In the genomic region with DNA sequence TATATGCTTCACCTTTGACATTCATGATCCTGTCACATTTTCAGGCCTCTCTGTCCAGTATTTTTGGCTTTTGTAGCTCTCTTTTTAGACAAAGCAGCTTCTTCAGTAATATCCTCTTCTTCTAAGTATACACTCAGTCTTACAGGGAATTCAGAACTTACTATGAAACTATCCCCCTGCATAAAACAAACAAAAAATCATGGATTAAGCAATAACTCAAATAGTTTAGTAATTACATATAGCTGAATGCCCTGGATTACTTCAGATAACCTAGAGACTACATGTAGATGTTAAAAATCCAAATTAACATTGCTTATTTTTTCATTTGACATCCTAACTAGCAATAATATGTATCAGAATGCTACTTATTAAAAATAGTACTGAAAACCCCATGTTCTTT, we compare ENCODE assay signal across 13 cellular contexts. TPM values are rescaled to one million over a fixed set of nuclear protein-coding genes. Genes with fewer than 3 reads are reported as not detected.
A peak's percentile ranks its signal among the peaks of the same experiment; 100 is the strongest.
DNase-seq lines count a peak whose midpoint lies in the region; ATAC-seq, FAIRE-seq and TF ChIP-seq lines count a peak whose summit lies in the region.
"Had no signal": no experiment of that assay in that cellular context is flagged by ENCODE, and none has a peak within 500 bp of the region (broad histone marks: within the 10 kb centered on the region; RNA-seq: fewer than 3 reads in every experiment).

No MANE protein-coding gene starts in this region.

- H3K4me3 ChIP-seq in BLaER1 (no peak overlapping the region), uterus (no peak overlapping the region)
- H3K4me3 ChIP-seq: SJCRH30, spleen had no signal

- peaks cover 25% of the 10 kb centered on the region; the same call in 1 of the 2 replicates for H3K79me2 ChIP-seq in H9 (ENCODE audit: insufficient read depth, low read length)

- H2AK5ac ChIP-seq in H9 (ENCODE audit: insufficient read length, low read length), result no peak overlapping the region

- no peak overlapping the region for H3K23ac ChIP-seq in H9 (ENCODE audit: insufficient read length, low read depth, low read length)

- peaks cover 79% of the 10 kb centered on the region for H3K36me3 ChIP-seq in BLaER1
- no peaks in the 10 kb centered on the region for H3K36me3 ChIP-seq in uterus

- H2BK5ac ChIP-seq in H9 (ENCODE audit: insufficient read length, low read length), result no peak overlapping the region

- peak overlapping the region; percentile 9 to 47; a peak in 2 of 5 replicates for H3K4me3 Mint-ChIP-seq in H9
- H3K4me3 Mint-ChIP-seq in activated T-helper 1 cell treated with anti-CD3 and anti-CD28 coated beads, Interleukin-12 subunit alpha, Interleukin-12 subunit beta, Interleukin-2, Interleukin-4 antibody, amounts not matched to agents 30 ng/mL and 10 ng/mL and 1 ng/mL, durations not matched to agents 14 hours and 24 hours and 36 hours, result peak overlapping the region; percentile 67

- H3K4me1 Mint-ChIP-seq in H9, result peaks cover 35 to 47% of the 10 kb centered on the region in 2 experiments
- peaks cover 76% of the 10 kb centered on the region for H3K4me1 Mint-ChIP-seq in activated T-helper 1 cell treated with anti-CD3 and anti-CD28 coated beads, Interleukin-12 subunit alpha, Interleukin-12 subunit beta, Interleukin-2, Interleukin-4 antibody, amounts not matched to agents 30 ng/mL and 10 ng/mL and 1 ng/mL, durations not matched to agents 14 hours and 24 hours and 36 hours (ENCODE audit: low read depth)

- intact Hi-C loops in activated T-helper 1 cell treated with anti-CD3 and anti-CD28 coated beads, Interleukin-12 subunit alpha, Interleukin-12 subunit beta, Interleukin-2, Interleukin-4 antibody, amounts not matched to agents 30 ng/mL and 10 ng/mL and 1 ng/mL, durations not matched to agents 14 hours and 24 hours and 36 hours (cut with micrococcal nuclease), result no loop called here
- intact Hi-C loops in uterus (cut with DNase I; ENCODE audit: low total_unique reads) (no loop called here), left colon (cut with DNase I, micrococcal nuclease) (no loop called here)

- H2BK12ac ChIP-seq in H9 (ENCODE audit: insufficient read length, low read depth, low read length), result no peak overlapping the region

- no peak for TF ChIP-seq CTCF in H9 (conservative IDR thresholded peaks at IDR 0.05)
- TF ChIP-seq CTCF in uterus (IDR thresholded peaks at IDR 0.05), result no peak

- no peak overlapping the region for H3K18ac ChIP-seq in H9 (ENCODE audit: insufficient read length, low read depth, low read length)

- peaks cover 3% of the 10 kb centered on the region for H3K79me1 ChIP-seq in H9 (ENCODE audit: insufficient read depth, low read depth, low read length, poor library complexity, severe bottlenecking)

- peaks cover 67% of the 10 kb centered on the region for H3K4me1 ChIP-seq in BLaER1
- no peaks in the 10 kb centered on the region for H3K4me1 ChIP-seq in H9 (ENCODE audit: insufficient read depth, low read length)
- peaks cover 5 to 12% of the 10 kb centered on the region in 2 donors for H3K4me1 ChIP-seq in uterus

- no peak overlapping the region for H2AFZ ChIP-seq in H9 (ENCODE audit: low read length)

- no peaks in the 10 kb centered on the region; the same call in 1 of the 2 replicates for H3K27me3 Mint-ChIP-seq in H9 (ENCODE audit: low read depth)
- no peaks in the 10 kb centered on the region for H3K27me3 Mint-ChIP-seq in activated T-helper 1 cell treated with anti-CD3 and anti-CD28 coated beads, Interleukin-12 subunit alpha, Interleukin-12 subunit beta, Interleukin-2, Interleukin-4 antibody, amounts not matched to agents 30 ng/mL and 10 ng/mL and 1 ng/mL, durations not matched to agents 14 hours and 24 hours and 36 hours (ENCODE audit: insufficient read depth)

- DNase-seq in H9 (no peak), iris pigment epithelial cell (ENCODE audit: low read depth) (peak; percentile 53), uterus (no peak), NCI-H2196 (lab: John Stamatoyannopoulos, UW; ENCODE audit: unreplicated experiment) (no peak), left colon (no peak), GM12892 (ENCODE audit: insufficient read length) (no peak)
- DNase-seq in activated T-helper 1 cell treated with anti-CD3 and anti-CD28 coated beads, Interleukin-12 subunit alpha, Interleukin-12 subunit beta, Interleukin-2, Interleukin-4 antibody, amounts not matched to agents 30 ng/mL and 10 ng/mL and 1 ng/mL, durations not matched to agents 14 hours and 24 hours and 36 hours (ENCODE audit: low spot score), result no peak
- DNase-seq: Calu3, immature natural killer cell, NCI-H526 treated with DMSO at 0.1 percent for 48 hours, SJCRH30, spleen had no signal

- no peak for FAIRE-seq in GM12892 (lab: Jason Lieb, UNC)

- H3K4me2 ChIP-seq in BLaER1, result peak overlapping the region; percentile 89
- no peak overlapping the region for H3K4me2 ChIP-seq in H9 (ENCODE audit: insufficient read depth, insufficient read length, low read length)

- H3K9me3 ChIP-seq in BLaER1, result no peaks in the 10 kb centered on the region
- H3K9me3 ChIP-seq in H9 (ENCODE audit: control insufficient read depth, low read depth, low read length), result no peaks in the 10 kb centered on the region
- H3K9me3 ChIP-seq in uterus, result no peaks in the 10 kb centered on the region
- H3K9me3 ChIP-seq: SJCRH30, spleen had no signal

- H4K5ac ChIP-seq in H9 (ENCODE audit: insufficient read length, low read depth, low read length), result no peak overlapping the region

- H3T11ph ChIP-seq in H9 (ENCODE audit: low read length), result no peak overlapping the region

- H3K36me3 Mint-ChIP-seq in H9 (ENCODE audit: insufficient read depth in 1 of 3, low read depth in 3 of 3), result peaks cover 84 to 98% (median 97%) of the 10 kb centered on the region in 3 experiments
- peaks cover 89% of the 10 kb centered on the region for H3K36me3 Mint-ChIP-seq in activated T-helper 1 cell treated with anti-CD3 and anti-CD28 coated beads, Interleukin-12 subunit alpha, Interleukin-12 subunit beta, Interleukin-2, Interleukin-4 antibody, amounts not matched to agents 30 ng/mL and 10 ng/mL and 1 ng/mL, durations not matched to agents 14 hours and 24 hours and 36 hours (ENCODE audit: low read depth)

- no peak overlapping the region for H4K8ac ChIP-seq in H9 (replicated peaks; ENCODE audit: insufficient read length, low read depth, low read length)

- H3K27me3 ChIP-seq in BLaER1 (no peaks in the 10 kb centered on the region), H9 (ENCODE audit: insufficient read depth, low read length) (no peaks in the 10 kb centered on the region), uterus (no peaks in the 10 kb centered on the region)
- H3K27me3 ChIP-seq: SJCRH30, spleen had no signal

- H2BK20ac ChIP-seq in H9 (ENCODE audit: low read depth, low read length, poor library complexity, severe bottlenecking), result no peak overlapping the region

- H3K14ac ChIP-seq in H9 (ENCODE audit: insufficient read depth, low read length), result no peak overlapping the region

- H3K9ac ChIP-seq in BLaER1 (0 out of 2 replicates have a peak overlapping the region, but pooled peaks have one; percentile 47), H9 (ENCODE audit: extremely low read depth, insufficient read length, low read length) (no peak overlapping the region)

- no peak overlapping the region for H3K56ac ChIP-seq in H9 (ENCODE audit: insufficient read length, low read depth, low read length)

- H2BK120ac ChIP-seq in H9 (ENCODE audit: low read depth, low read length, poor library complexity, severe bottlenecking), result no peak overlapping the region

- H2BK15ac ChIP-seq in H9 (ENCODE audit: low read depth, low read length), result no peak overlapping the region

- no peak overlapping the region for H4K91ac ChIP-seq in H9 (ENCODE audit: insufficient read length, low read depth, low read length)

- H3K4ac ChIP-seq in H9 (ENCODE audit: low read depth, low read length), result no peak overlapping the region

- peaks cover 6% of the 10 kb centered on the region for H3K23me2 ChIP-seq in H9 (ENCODE audit: insufficient read length, low read depth, low read length, poor library complexity, severe bottlenecking)

- peak overlapping the region in 2 of 3 experiments; percentile 18 to 88; a peak in 2 of 7 replicates for H3K27ac Mint-ChIP-seq in H9
- peak overlapping the region; percentile 58 for H3K27ac Mint-ChIP-seq in activated T-helper 1 cell treated with anti-CD3 and anti-CD28 coated beads, Interleukin-12 subunit alpha, Interleukin-12 subunit beta, Interleukin-2, Interleukin-4 antibody, amounts not matched to agents 30 ng/mL and 10 ng/mL and 1 ng/mL, durations not matched to agents 14 hours and 24 hours and 36 hours

- H3K27ac ChIP-seq in BLaER1 (no peak overlapping the region), H9 (ENCODE audit: insufficient read length, low read depth, low read length) (no peak overlapping the region), uterus (no peak overlapping the region)
- H3K27ac ChIP-seq: SJCRH30, spleen had no signal

- no peak for TF ChIP-seq POLR2A in uterus (IDR thresholded peaks at IDR 0.05)
- TF ChIP-seq POLR2A in GM12892 (IDR thresholded peaks at IDR 0.05; ENCODE audit: low read depth, low read length), result no peak

- H4K20me1 ChIP-seq in BLaER1 (peaks cover 95% of the 10 kb centered on the region), H9 (ENCODE audit: control insufficient read depth, insufficient read depth, insufficient read length) (no peaks in the 10 kb centered on the region)

- H3K9me3 Mint-ChIP-seq in H9, result no peaks in the 10 kb centered on the region; a peak in 1 of 5 replicates
- no peaks in the 10 kb centered on the region for H3K9me3 Mint-ChIP-seq in activated T-helper 1 cell treated with anti-CD3 and anti-CD28 coated beads, Interleukin-12 subunit alpha, Interleukin-12 subunit beta, Interleukin-2, Interleukin-4 antibody, amounts not matched to agents 30 ng/mL and 10 ng/mL and 1 ng/mL, durations not matched to agents 14 hours and 24 hours and 36 hours
- H3K9me3 Mint-ChIP-seq: immature natural killer cell had no signal

- no peak for ATAC-seq in left colon

RNA-seq across cellular contexts. Expression of gene TAF1D, which starts 5.2 kb away (rescaled TPM):
- total RNA-seq in H9 (2021) (258 and 272 TPM in 2 replicates), uterus (100 to 1,000 TPM in 3 of 4 donors, 10 to 100 TPM in 1; 46.1 to 431 (median 191) TPM), left colon (10 to 100 TPM; 71.5 to 80.6 TPM)
- 337 and 345 TPM in 2 replicates for total RNA-seq in activated T-helper 1 cell treated with anti-CD3 and anti-CD28 coated beads, Interleukin-12 subunit alpha, Interleukin-12 subunit beta, Interleukin-2, Interleukin-4 antibody, amounts not matched to agents 30 ng/mL and 10 ng/mL and 1 ng/mL, durations not matched to agents 14 hours and 24 hours and 36 hours
- 181 TPM for polyA plus RNA-seq in GM12892 (2012; ENCODE audit: missing spikeins)

RNA-seq across cellular contexts. Expression of gene C11orf54, which starts 5.3 kb away (rescaled TPM):
- total RNA-seq in H9 (2021) (16.1 and 18.0 TPM in 2 replicates), uterus (10 to 100 TPM; 13.3 to 57.2 (median 32.1) TPM), left colon (10 to 100 TPM; 52.7 to 61.4 TPM)
- 19.3 and 21.6 TPM in 2 replicates for total RNA-seq in activated T-helper 1 cell treated with anti-CD3 and anti-CD28 coated beads, Interleukin-12 subunit alpha, Interleukin-12 subunit beta, Interleukin-2, Interleukin-4 antibody, amounts not matched to agents 30 ng/mL and 10 ng/mL and 1 ng/mL, durations not matched to agents 14 hours and 24 hours and 36 hours
- polyA plus RNA-seq in GM12892 (2012; ENCODE audit: missing spikeins), result 28.9 TPM

RNA-seq across cellular contexts. Expression of gene MED17, which starts 48.0 kb away (rescaled TPM):
- total RNA-seq in H9 (2021), result 38.3 and 43.3 TPM in 2 replicates
- total RNA-seq in activated T-helper 1 cell treated with anti-CD3 and anti-CD28 coated beads, Interleukin-12 subunit alpha, Interleukin-12 subunit beta, Interleukin-2, Interleukin-4 antibody, amounts not matched to agents 30 ng/mL and 10 ng/mL and 1 ng/mL, durations not matched to agents 14 hours and 24 hours and 36 hours, result 55.8 and 59.4 TPM in 2 replicates
- 10 to 100 TPM; 35.1 to 64.8 (median 56.4) TPM for total RNA-seq in uterus
- total RNA-seq in left colon, result 10 to 100 TPM; 22.6 to 25.6 TPM
- polyA plus RNA-seq in GM12892 (2012; ENCODE audit: missing spikeins), result 19.8 TPM
